1 cellular context compared by ENCODE assay signal in the genomic region with DNA sequence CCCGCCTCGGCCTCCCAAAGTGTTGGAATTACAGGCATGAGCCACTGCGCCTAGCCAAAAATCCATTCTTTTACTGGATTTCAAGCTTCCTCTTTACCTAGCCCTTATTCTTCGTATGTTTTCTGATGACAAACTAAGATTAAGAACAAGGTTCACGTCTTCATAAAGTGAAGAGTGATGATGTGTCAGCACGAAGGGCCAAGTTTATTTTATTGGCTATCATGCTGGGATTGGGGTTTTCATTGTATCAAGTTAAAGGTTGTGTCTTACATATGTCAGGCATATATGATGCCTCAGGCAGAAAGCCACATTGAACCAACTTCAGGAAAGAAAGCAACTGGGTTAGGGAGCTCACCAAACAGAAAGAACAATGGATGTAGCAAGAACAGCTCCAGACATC.
TF ChIP-seq lines count a peak whose summit lies in the region.

No MANE protein-coding gene starts in this region.

TF ChIP-seq in HEK293T, 16 proteins besides CTCF, POLR2A, EP300 and RAD21:
- TF ChIP-seq, protein P1, sequence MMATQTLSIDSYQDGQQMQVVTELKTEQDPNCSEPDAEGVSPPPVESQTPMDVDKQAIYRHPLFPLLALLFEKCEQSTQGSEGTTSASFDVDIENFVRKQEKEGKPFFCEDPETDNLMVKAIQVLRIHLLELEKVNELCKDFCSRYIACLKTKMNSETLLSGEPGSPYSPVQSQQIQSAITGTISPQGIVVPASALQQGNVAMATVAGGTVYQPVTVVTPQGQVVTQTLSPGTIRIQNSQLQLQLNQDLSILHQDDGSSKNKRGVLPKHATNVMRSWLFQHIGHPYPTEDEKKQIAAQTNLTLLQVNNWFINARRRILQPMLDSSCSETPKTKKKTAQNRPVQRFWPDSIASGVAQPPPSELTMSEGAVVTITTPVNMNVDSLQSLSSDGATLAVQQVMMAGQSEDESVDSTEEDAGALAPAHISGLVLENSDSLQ (IDR thresholded peaks at IDR 0.05) = peak; percentile 78
- TF ChIP-seq ARNT (IDR thresholded peaks at IDR 0.05) (peak; percentile 59; the same call in 1 of the 2 replicates), FOXA1 (IDR thresholded peaks at IDR 0.05) (no peak)
